ENCODE assay signal across 1 cellular context in the genomic region with DNA sequence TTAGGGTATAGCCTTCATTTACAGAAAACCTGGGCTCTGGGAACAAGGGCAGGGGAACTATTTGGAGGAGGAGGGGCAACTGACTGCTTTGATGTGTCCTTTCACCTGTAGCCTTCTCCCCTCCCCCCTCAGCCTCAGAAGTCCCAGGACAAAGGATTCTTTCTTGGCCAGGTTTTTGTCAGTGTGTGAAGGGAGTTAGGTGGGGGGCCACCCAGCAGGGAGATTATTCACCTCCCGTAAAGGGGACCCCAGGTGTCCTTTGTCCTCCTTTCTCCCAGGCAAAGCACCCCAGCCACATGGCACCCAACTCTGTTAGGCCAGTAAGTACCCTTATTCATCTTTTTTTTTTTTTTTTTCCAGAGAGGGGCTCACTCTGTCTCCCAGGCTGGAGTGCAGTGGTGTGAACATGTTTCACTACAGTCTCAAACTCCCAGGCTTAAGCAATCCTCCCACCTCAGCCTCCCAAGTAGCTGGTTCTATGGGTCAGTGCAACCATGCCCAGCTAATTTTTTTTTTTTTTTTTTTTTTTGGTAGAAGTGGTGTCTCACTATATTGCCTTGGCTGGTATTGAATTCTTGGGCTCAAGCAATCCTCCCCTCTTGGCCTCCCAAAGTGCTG.
TF ChIP-seq lines count a peak whose summit lies in the region.

No MANE protein-coding gene starts in this region.

TF ChIP-seq in SK-N-SH treated with all-trans-retinoic acid at 6 μM for 48 hours, 23 proteins besides CTCF, POLR2A, EP300 and RAD21 (continued from another document):
- no peak for TF ChIP-seq BACH2 (CRISPR knock-in tag; IDR thresholded peaks at IDR 0.05; ENCODE audit: borderline replicate concordance)
